In the genomic region with DNA sequence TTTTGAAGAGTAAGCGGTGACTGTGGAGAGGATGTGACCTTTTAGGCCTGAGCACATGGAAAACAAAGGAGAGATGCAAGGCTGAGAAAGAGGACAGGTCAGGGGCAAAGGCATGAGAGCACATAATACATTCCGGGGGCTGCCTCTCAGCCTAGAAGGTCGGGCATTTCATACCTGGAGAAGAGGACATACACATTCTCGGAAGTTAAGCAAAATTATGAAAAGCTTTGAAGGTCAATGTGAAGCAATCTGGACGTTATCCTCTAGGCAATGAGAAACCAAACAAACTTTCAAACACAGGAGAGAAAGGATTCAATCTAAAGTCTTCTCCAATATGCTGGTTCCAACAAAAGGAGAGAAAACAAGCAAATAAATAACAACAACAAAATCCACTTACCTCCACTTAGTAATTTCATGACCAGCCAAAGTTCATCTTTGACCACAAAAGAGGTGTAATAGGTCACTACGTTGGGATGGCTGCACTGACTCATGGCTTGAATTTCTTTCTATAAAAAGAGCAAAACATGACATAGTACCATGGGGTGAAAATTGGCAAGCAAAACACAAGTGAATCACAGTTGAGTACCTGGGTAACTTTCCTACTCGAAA, we compare ENCODE assay signal across 8 cellular contexts.
DNase-seq lines count a peak whose midpoint lies in the region; ATAC-seq and TF ChIP-seq lines count a peak whose summit lies in the region.

No MANE protein-coding gene starts in this region.

- DNase-seq in CD14-positive monocyte (ENCODE audit: low spot score): no peak
- DNase-seq in HPDE6-E6E7 (ENCODE audit: extremely low spot score): peak; percentile 32
- peak; percentile 70 for DNase-seq in amniotic epithelial cell (ENCODE audit: low read depth)
- peak; percentile 51 for DNase-seq in kidney epithelial cell (ENCODE audit: low read depth)
- DNase-seq in Peyer's patch: no peak
- no peak for DNase-seq in vagina (ENCODE audit: extremely low spot score in 2 of 2)
- DNase-seq in NK-92 treated with Interleukin-12 subunit alpha and Interleukin-12 subunit beta, amount 100 ng/mL, for 24 hours (lab: John Stamatoyannopoulos, UW): no peak

- H3K36me3 ChIP-seq in kidney epithelial cell (ENCODE audit: control insufficient read depth, insufficient read depth, low read length): no peaks in the 10 kb centered on the region
- H3K36me3 ChIP-seq in Peyer's patch: peaks cover 0 to 13% (median 0%) of the 10 kb centered on the region in 3 donors
- no peaks in the 10 kb centered on the region for H3K36me3 ChIP-seq in vagina

- H3K4me1 ChIP-seq in Peyer's patch (no peaks in the 10 kb centered on the region), vagina (no peaks in the 10 kb centered on the region)

- H3K9me3 Mint-ChIP-seq in CD14-positive monocyte: no peaks in the 10 kb centered on the region

- H3K9me3 ChIP-seq in Peyer's patch: no peaks in the 10 kb centered on the region
- no peaks in the 10 kb centered on the region for H3K9me3 ChIP-seq in vagina

- H3K27me3 Mint-ChIP-seq in CD14-positive monocyte (ENCODE audit: low read depth in 3 of 3): peaks cover 0 to 2% (median 0%) of the 10 kb centered on the region in 3 donors

- H3K27me3 ChIP-seq in kidney epithelial cell (ENCODE audit: control insufficient read depth, insufficient read depth, low read length): no peaks in the 10 kb centered on the region
- no peaks in the 10 kb centered on the region for H3K27me3 ChIP-seq in Peyer's patch
- H3K27me3 ChIP-seq in vagina: no peaks in the 10 kb centered on the region

- no peak for TF ChIP-seq POLR2A in Peyer's patch (IDR thresholded peaks at IDR 0.05)
- no peak for TF ChIP-seq POLR2A in vagina (IDR thresholded peaks at IDR 0.05)

- H3K27ac ChIP-seq in Peyer's patch (no peak overlapping the region), vagina (no peak overlapping the region)

- peaks cover 29 to 31% of the 10 kb centered on the region in 2 donors for H3K36me3 Mint-ChIP-seq in CD14-positive monocyte

- H3K4me3 ChIP-seq in kidney epithelial cell (ENCODE audit: low read depth, low read length): no peak overlapping the region
- H3K4me3 ChIP-seq in Peyer's patch: no peak overlapping the region
- H3K4me3 ChIP-seq in vagina: no peak overlapping the region

- no peak overlapping the region for H3K4me3 Mint-ChIP-seq in CD14-positive monocyte

- ATAC-seq in HG02970 (IDR thresholded peaks at IDR 0.05; ENCODE audit: low FRiP score, unreplicated experiment): no peak

- peak overlapping the region in 4 of 7 donors; percentile 8 to 68 (median 27) for H3K27ac Mint-ChIP-seq in CD14-positive monocyte

- H3K4me1 Mint-ChIP-seq in CD14-positive monocyte: peaks cover 55% of the 10 kb centered on the region

- TF ChIP-seq CTCF in CD14-positive monocyte (IDR thresholded peaks at IDR 0.05) (no peak), kidney epithelial cell (IDR thresholded peaks at IDR 0.05; ENCODE audit: insufficient read depth, low read length, poor library complexity, severe bottlenecking) (no peak), Peyer's patch (IDR thresholded peaks at IDR 0.05) (no peak), vagina (IDR thresholded peaks at IDR 0.05) (no peak)

- intact Hi-C loops in CD14-positive monocyte (cut with micrococcal nuclease): loop anchor here in 1 of 2 donors (10.0 kb wide), 1 partner anchor 78 kb away; the partner anchor contains the start of gene STK39
- intact Hi-C loops in vagina (cut with DNase I): no loop called here

Comparison
In these comparisons a context has a peak if more than half of its experiments do, and no peak if none do; other contexts are left out.
1. DNase-seq: peak in HPDE6-E6E7 (single experiment), amniotic epithelial cell (single experiment) and kidney epithelial cell (single experiment); none in CD14-positive monocyte (single experiment), Peyer's patch (0 of 3), vagina (0 of 2) and NK-92 treated with Interleukin-12 subunit alpha and Interleukin-12 subunit beta, amount 100 ng/mL, for 24 hours (single experiment).